In the genomic region with DNA sequence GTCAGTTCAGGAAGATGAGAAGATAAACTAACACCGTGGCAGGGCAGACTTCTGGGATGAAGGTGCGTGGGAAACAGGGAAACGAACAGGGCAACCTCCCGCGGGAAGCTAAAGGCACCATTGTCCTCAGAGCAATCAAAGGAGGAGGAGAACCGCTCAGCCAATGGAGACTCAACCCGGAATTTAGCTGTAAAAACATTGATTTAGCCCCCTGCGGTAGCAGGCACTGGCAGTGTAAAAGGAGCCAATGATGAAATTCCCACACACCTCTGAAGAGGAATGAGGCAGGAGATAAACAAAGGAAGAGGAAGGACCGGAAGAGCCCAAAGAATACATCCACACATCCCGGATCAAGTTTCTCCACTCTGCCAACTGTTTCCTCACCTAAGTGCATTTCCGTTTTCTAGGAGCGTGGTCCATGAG, we compare ENCODE assay signal across 34 cellular contexts. TPM values are rescaled to one million over a fixed set of nuclear protein-coding genes. Genes with fewer than 3 reads are reported as not detected.
DNase-seq lines count a peak whose midpoint lies in the region; ATAC-seq, FAIRE-seq and TF ChIP-seq lines count a peak whose summit lies in the region.
"Had no signal": no experiment of that assay in that cellular context is flagged by ENCODE, and none has a peak within 500 bp of the region (broad histone marks: within the 10 kb centered on the region; RNA-seq: fewer than 3 reads in every experiment).

No MANE protein-coding gene starts in this region.

- CTCF ChIA-PET in WTC11 (lab: Charles Lee): interaction anchor here (0.9 to 1.9 kb wide), 7 partner anchors 17 to 316 kb away, joined by 3 to 13 read pairs (median 6); a partner anchor contains a TSS
- CTCF ChIA-PET in endothelial cell of umbilical vein (lab: Charles Lee): interaction anchor here (0.6 to 1.8 kb wide), 7 partner anchors 9 to 899 kb away, joined by 3 to 11 read pairs (median 3); no protein-coding TSS in a partner anchor

- in situ Hi-C loops in GM13977 (cut with MboI; ENCODE audit: low pct_unique_long_range_greater_than_20kb, low sequenced_read_pairs, unreplicated experiment): loop anchor here (25.0 kb wide), 1 partner anchor 310 kb away; no protein-coding TSS in a partner anchor

- H3K23me2 ChIP-seq in H9 (ENCODE audit: insufficient read length, low read depth, low read length, poor library complexity, severe bottlenecking): no peaks in the 10 kb centered on the region

- H3K79me1 ChIP-seq in H9 (ENCODE audit: insufficient read depth, low read depth, low read length, poor library complexity, severe bottlenecking): no peaks in the 10 kb centered on the region

- H3K27me3 ChIP-seq in H9 (ENCODE audit: insufficient read depth, low read length) (no peaks in the 10 kb centered on the region; the same call in 1 of the 2 replicates), endothelial cell of umbilical vein (ENCODE audit: control insufficient read depth in 2 of 2, insufficient read depth in 2 of 2, low read length in 2 of 2) (no peaks in the 10 kb centered on the region)
- H3K27me3 ChIP-seq: heart right ventricle, neutrophil, SJSA1, thyroid gland had no signal

- peak overlapping the region; percentile 53 for H3K4me2 ChIP-seq in H9 (ENCODE audit: insufficient read depth, insufficient read length, low read length)
- peak overlapping the region; percentile 79 for H3K4me2 ChIP-seq in endothelial cell of umbilical vein (ENCODE audit: insufficient read depth, low read length)

- no peak overlapping the region for H3T11ph ChIP-seq in H9 (ENCODE audit: low read length)

- no peak overlapping the region for H2AK5ac ChIP-seq in H9 (ENCODE audit: insufficient read length, low read length)

- H3K9me3 ChIP-seq in H9 (ENCODE audit: control insufficient read depth, low read depth, low read length) (no peaks in the 10 kb centered on the region), endothelial cell of umbilical vein (replicated peaks; ENCODE audit: control insufficient read depth, insufficient read depth, low read length) (no peaks in the 10 kb centered on the region)
- H3K9me3 ChIP-seq: neutrophil, SJSA1, thyroid gland had no signal

- dilution Hi-C loops in endothelial cell of umbilical vein (cut with MboI; ENCODE audit: extremely low pct_ligation_motif_present, low sequenced_read_pairs): no loop called here

- peak; percentile 89 for FAIRE-seq in endothelial cell of umbilical vein (lab: Jason Lieb, UNC)
- FAIRE-seq: bronchial epithelial cell, endometrium, frontal cortex, GM19239, H54 had no signal

- H3K27ac ChIP-seq in H9 (ENCODE audit: insufficient read length, low read depth, low read length): no peak overlapping the region
- no peak overlapping the region for H3K27ac ChIP-seq in endothelial cell of umbilical vein (ENCODE audit: insufficient read depth, low read depth, low read length)
- H3K27ac ChIP-seq: heart right ventricle, left ventricle myocardium inferior, neutrophil, RWPE1, SJSA1, thyroid gland, WERI-Rb-1 had no signal

- WGBS in H9 (ENCODE audit: extremely low coverage, insufficient read length, low lambda C conversion rate): no CpG with 5 or more reads among the region's 12 CpGs

- H3K27ac Mint-ChIP-seq in H9 (peak overlapping the region in 2 of 3 experiments; percentile 17 to 24; a peak in 3 of 7 replicates), WTC11 (peak overlapping the region; percentile 90)
- H3K27ac Mint-ChIP-seq: activated naive CD4-positive, alpha-beta T cell treated with anti-CD3 and anti-CD28 coated beads, Interleukin-2, amount 50 U/mL, for 24 hours; activated T-helper 2 cell treated with anti-CD3 and anti-CD28 coated beads, Interferon-gamma antibody, Interleukin-2, Interleukin-4, amounts not matched to agents 10 μg/mL and 5 μg/mL and 100 μg/mL, durations not matched to agents 14 hours and 24 hours and 36 hours; dendritic cell treated with granulocyte-macrophage colony-stimulating factor and Interleukin-4, amounts not matched to agents 40 ng/mL and 50 ng/mL, for 4 days had no signal

- no peak overlapping the region for H2BK120ac ChIP-seq in H9 (ENCODE audit: low read depth, low read length, poor library complexity, severe bottlenecking)

- H3K56ac ChIP-seq in H9 (ENCODE audit: insufficient read length, low read depth, low read length): no peak overlapping the region

- no peak for TF ChIP-seq CTCF in H9 (conservative IDR thresholded peaks at IDR 0.05)
- no peak for TF ChIP-seq CTCF in WTC11 (IDR thresholded peaks at IDR 0.05)
- no peak for TF ChIP-seq CTCF in endothelial cell of umbilical vein (IDR thresholded peaks at IDR 0.05; ENCODE audit: extremely low read depth in 1 of 2, insufficient read depth in 1 of 2, low read depth in 1 of 2, low read length in 2 of 2)
- TF ChIP-seq CTCF in GM13977 (IDR thresholded peaks at IDR 0.05; ENCODE audit: extremely low read depth, insufficient read depth, missing control alignments): no peak

- H3K79me2 ChIP-seq in H9 (ENCODE audit: insufficient read depth, low read length): 0 out of 2 replicates have a peak, but pooled peaks cover 1% of the 10 kb centered on the region
- no peaks in the 10 kb centered on the region for H3K79me2 ChIP-seq in endothelial cell of umbilical vein (ENCODE audit: control insufficient read depth, insufficient read depth, low read length)

- H3K9me3 Mint-ChIP-seq in H9: no peaks in the 10 kb centered on the region
- no peaks in the 10 kb centered on the region for H3K9me3 Mint-ChIP-seq in WTC11
- H3K9me3 Mint-ChIP-seq: activated naive CD4-positive, alpha-beta T cell treated with anti-CD3 and anti-CD28 coated beads, Interleukin-2, amount 50 U/mL, for 24 hours; activated T-helper 2 cell treated with anti-CD3 and anti-CD28 coated beads, Interferon-gamma antibody, Interleukin-2, Interleukin-4, amounts not matched to agents 10 μg/mL and 5 μg/mL and 100 μg/mL, durations not matched to agents 14 hours and 24 hours and 36 hours had no signal

- no peak overlapping the region for H3K18ac ChIP-seq in H9 (ENCODE audit: insufficient read length, low read depth, low read length)

- H3K9ac ChIP-seq in H9 (ENCODE audit: extremely low read depth, insufficient read length, low read length): no peak overlapping the region
- H3K9ac ChIP-seq in endothelial cell of umbilical vein (replicated peaks; ENCODE audit: extremely low read depth, insufficient read depth, low read length): no peak overlapping the region

- TF ChIP-seq POLR2A in endothelial cell of umbilical vein (IDR thresholded peaks at IDR 0.05; ENCODE audit: low read depth, low read length): no peak

- no peak overlapping the region for H3K23ac ChIP-seq in H9 (ENCODE audit: insufficient read length, low read depth, low read length)

- no peak overlapping the region for H2BK12ac ChIP-seq in H9 (ENCODE audit: insufficient read length, low read depth, low read length)

- H4K91ac ChIP-seq in H9 (ENCODE audit: insufficient read length, low read depth, low read length): no peak overlapping the region

- DNase-seq in H9 (no peak), WTC11 (ENCODE audit: low spot score) (no peak), endothelial cell of umbilical vein (ENCODE audit: low read depth, low spot score) (no peak), lung microvascular endothelial cell (ENCODE audit: low read depth in 2 of 2) (peak; percentile 28 to 68), NCI-H2196 (lab: John Stamatoyannopoulos, UW; ENCODE audit: unreplicated experiment) (no peak), GM13977 (ENCODE audit: low spot score) (no peak), NCI-H1930 (lab: John Stamatoyannopoulos, UW) (no peak)
- DNase-seq: activated CD4-positive, alpha-beta T cell treated with anti-CD3 and anti-CD28 coated beads for 48 hours; amygdala; CD4-positive, alpha-beta memory T cell; heart right ventricle; islet precursor cell; left ventricle myocardium inferior; NCI-H2081 treated with DMSO at 0.1 percent for 48 hours; NCI-H510A; OCI-M1; thyroid gland; WERI-Rb-1 had no signal

- no peak overlapping the region for H2BK20ac ChIP-seq in H9 (ENCODE audit: low read depth, low read length, poor library complexity, severe bottlenecking)

- no peak overlapping the region for H4K8ac ChIP-seq in H9 (replicated peaks; ENCODE audit: insufficient read length, low read depth, low read length)

- peak overlapping the region in 1 of 3 experiments; percentile 30 for H3K4me3 ChIP-seq in endothelial cell of umbilical vein (replicated peaks in 1 of 3; ENCODE audit: insufficient read depth in 1 of 3, low read depth in 1 of 3, low read length in 3 of 3)
- H3K4me3 ChIP-seq: heart right ventricle, left ventricle myocardium inferior, SJSA1, thyroid gland had no signal

- no TSS peak for BruUV-seq in endothelial cell of umbilical vein (replicated peaks; lab: Mats Ljungman, UMichigan)

- H3K36me3 ChIP-seq in endothelial cell of umbilical vein (ENCODE audit: control insufficient read depth in 2 of 2, extremely low read depth in 1 of 2, insufficient read depth in 2 of 2, low read length in 2 of 2): no peaks in the 10 kb centered on the region
- H3K36me3 ChIP-seq: neutrophil had no signal

- ATAC-seq in WTC11 (peak; percentile 90), GM18502 (IDR thresholded peaks at IDR 0.05; ENCODE audit: poor library complexity, unreplicated experiment) (no peak)
- ATAC-seq: heart right ventricle, sciatic nerve had no signal

- no peak overlapping the region for H3K4ac ChIP-seq in H9 (ENCODE audit: low read depth, low read length)

- H4K5ac ChIP-seq in H9 (ENCODE audit: insufficient read length, low read depth, low read length): no peak overlapping the region

- POLR2A ChIA-PET in WTC11 (lab: Charles Lee) (interaction anchor here (1.7 kb wide), 1 partner anchor 19 kb away, joined by 5 read pairs; a partner anchor contains a TSS), endothelial cell of umbilical vein (lab: Charles Lee) (no interaction called here)

- H3K4me1 Mint-ChIP-seq in H9: peaks cover 22% of the 10 kb centered on the region in 2 experiments
- peaks cover 23% of the 10 kb centered on the region for H3K4me1 Mint-ChIP-seq in WTC11
- H3K4me1 Mint-ChIP-seq: activated naive CD4-positive, alpha-beta T cell treated with anti-CD3 and anti-CD28 coated beads, Interleukin-2, amount 50 U/mL, for 24 hours had no signal

- H2BK15ac ChIP-seq in H9 (ENCODE audit: low read depth, low read length): no peak overlapping the region

- no peak overlapping the region for H3K14ac ChIP-seq in H9 (ENCODE audit: insufficient read depth, low read length)

- H3K27me3 Mint-ChIP-seq in H9 (ENCODE audit: low read depth): no peaks in the 10 kb centered on the region
- H3K27me3 Mint-ChIP-seq in WTC11 (ENCODE audit: low read depth): peaks cover 9% of the 10 kb centered on the region
- H3K27me3 Mint-ChIP-seq: activated naive CD4-positive, alpha-beta T cell treated with anti-CD3 and anti-CD28 coated beads, Interleukin-2, amount 50 U/mL, for 24 hours; CD4-positive, alpha-beta memory T cell; dendritic cell treated with granulocyte-macrophage colony-stimulating factor and Interleukin-4, amounts not matched to agents 40 ng/mL and 50 ng/mL, for 4 days had no signal

- no peaks in the 10 kb centered on the region for H4K20me1 ChIP-seq in H9 (ENCODE audit: control insufficient read depth, insufficient read depth, insufficient read length)
- no peaks in the 10 kb centered on the region for H4K20me1 ChIP-seq in endothelial cell of umbilical vein (replicated peaks; ENCODE audit: control insufficient read depth, extremely low read depth, insufficient read depth, low read length)

- intact Hi-C loops in endothelial cell of umbilical vein (cut with micrococcal nuclease): no loop called here

- H3K4me3 Mint-ChIP-seq in H9 (peak overlapping the region; percentile 16 to 28), WTC11 (peak overlapping the region; percentile 46)
- H3K4me3 Mint-ChIP-seq: activated naive CD4-positive, alpha-beta T cell treated with anti-CD3 and anti-CD28 coated beads, Interleukin-2, amount 50 U/mL, for 24 hours; CD4-positive, alpha-beta memory T cell; dendritic cell treated with granulocyte-macrophage colony-stimulating factor and Interleukin-4, amounts not matched to agents 40 ng/mL and 50 ng/mL, for 4 days had no signal

- no peak overlapping the region for H2BK5ac ChIP-seq in H9 (ENCODE audit: insufficient read length, low read length)

- no peaks in the 10 kb centered on the region for H3K9me1 ChIP-seq in endothelial cell of umbilical vein (replicated peaks; ENCODE audit: control insufficient read depth, extremely low read depth, insufficient read depth, low read length)

- H3K4me1 ChIP-seq in H9 (ENCODE audit: insufficient read depth, low read length) (peaks cover 4% of the 10 kb centered on the region), endothelial cell of umbilical vein (ENCODE audit: control insufficient read depth, extremely low read depth, insufficient read depth, low read length) (peaks cover 12% of the 10 kb centered on the region)
- H3K4me1 ChIP-seq: left ventricle myocardium inferior, SJSA1, thyroid gland had no signal

- H3K36me3 Mint-ChIP-seq in H9 (ENCODE audit: insufficient read depth in 1 of 3, low read depth in 3 of 3) (0 out of 7 replicates have a peak, but pooled peaks cover 0 to 3% (median 0%) of the 10 kb centered on the region in 3 experiments), WTC11 (no peaks in the 10 kb centered on the region)

- peak overlapping the region; percentile 32 for H2AFZ ChIP-seq in H9 (ENCODE audit: low read length)
- peak overlapping the region; percentile 96 for H2AFZ ChIP-seq in endothelial cell of umbilical vein (ENCODE audit: low read depth, low read length)

RNA-seq across cellular contexts. Expression of a gene that starts 19.5 kb away (rescaled TPM):
- total RNA-seq in H9 (2021) (12.7 and 14.1 TPM in 2 replicates), WTC11 (2021) (9.3 to 11.1 TPM (median 10.9 TPM) in 3 replicates), endothelial cell of umbilical vein (13.9 and 17.2 TPM in 2 replicates), lung microvascular endothelial cell (12.3 and 12.4 TPM in 2 replicates)
- 4.4 and 6.7 TPM in 2 replicates for polyA plus RNA-seq in endothelial cell of umbilical vein
- 5.6 and 5.7 TPM in 2 replicates for polyA plus RNA-seq in endothelial cell of umbilical vein (2011; cell fraction: cytosol; rRNA removed)
- polyA plus RNA-seq in endothelial cell of umbilical vein (2011; cell fraction: nucleus; rRNA removed): 12.2 and 14.4 TPM in 2 replicates
- polyA plus RNA-seq in endothelial cell of umbilical vein (2012): 8.3 and 9.0 TPM in 2 replicates
- 14.4 and 20.2 TPM in 2 replicates for polyA minus RNA-seq in endothelial cell of umbilical vein
- 21.3 TPM for polyA minus RNA-seq in endothelial cell of umbilical vein (2011; cell fraction: cytosol; rRNA and poly(A)+ RNA removed)
- 16.3 and 22.6 TPM in 2 replicates for polyA minus RNA-seq in endothelial cell of umbilical vein (2011; cell fraction: nucleus; rRNA and poly(A)+ RNA removed)

RNA-seq across cellular contexts. Expression of a gene that starts 59.5 kb away (rescaled TPM):
- 1.7 and 1.9 TPM in 2 replicates for total RNA-seq in H9 (2021)
- total RNA-seq in WTC11 (2021): 2.0 to 3.5 TPM (median 2.3 TPM) in 3 replicates
- total RNA-seq in endothelial cell of umbilical vein: not detected in 2 replicates
- polyA plus RNA-seq in endothelial cell of umbilical vein: 0.03 TPM in 1 of 2 replicates, not detected in the other
- polyA plus RNA-seq in endothelial cell of umbilical vein (2011; cell fraction: cytosol; rRNA removed): not detected in 2 replicates
- polyA plus RNA-seq in endothelial cell of umbilical vein (2011; cell fraction: nucleus; rRNA removed): not detected in 2 replicates
- polyA plus RNA-seq in endothelial cell of umbilical vein (2012): not detected in 2 replicates
- not detected in 2 replicates for polyA minus RNA-seq in endothelial cell of umbilical vein
- polyA minus RNA-seq in endothelial cell of umbilical vein (2011; cell fraction: cytosol; rRNA and poly(A)+ RNA removed): not detected
- not detected in 2 replicates for polyA minus RNA-seq in endothelial cell of umbilical vein (2011; cell fraction: nucleus; rRNA and poly(A)+ RNA removed)
- total RNA-seq in lung microvascular endothelial cell: not detected in 2 replicates
- total RNA-seq: activated T-helper 2 cell treated with anti-CD3 and anti-CD28 coated beads, Interferon-gamma antibody, Interleukin-2, Interleukin-4, amounts not matched to agents 10 μg/mL and 5 μg/mL and 100 μg/mL, durations not matched to agents 14 hours and 24 hours and 36 hours; CD4-positive, alpha-beta memory T cell; frontal cortex; heart right ventricle; left ventricle myocardium inferior; mesenteric fat pad; myocyte; posterior vena cava; sciatic nerve; thyroid gland had no signal
- polyA plus RNA-seq: CD4-positive, alpha-beta memory T cell had no signal

Comparison
In these comparisons a context has a peak if more than half of its experiments do, and no peak if none do; other contexts are left out.
1. DNase-seq: peak in lung microvascular endothelial cell (2 of 2); none in H9 (single experiment), WTC11 (single experiment), endothelial cell of umbilical vein (single experiment), NCI-H2196 (single experiment), GM13977 (single experiment) and NCI-H1930 (0 of 2).